In the genomic region with DNA sequence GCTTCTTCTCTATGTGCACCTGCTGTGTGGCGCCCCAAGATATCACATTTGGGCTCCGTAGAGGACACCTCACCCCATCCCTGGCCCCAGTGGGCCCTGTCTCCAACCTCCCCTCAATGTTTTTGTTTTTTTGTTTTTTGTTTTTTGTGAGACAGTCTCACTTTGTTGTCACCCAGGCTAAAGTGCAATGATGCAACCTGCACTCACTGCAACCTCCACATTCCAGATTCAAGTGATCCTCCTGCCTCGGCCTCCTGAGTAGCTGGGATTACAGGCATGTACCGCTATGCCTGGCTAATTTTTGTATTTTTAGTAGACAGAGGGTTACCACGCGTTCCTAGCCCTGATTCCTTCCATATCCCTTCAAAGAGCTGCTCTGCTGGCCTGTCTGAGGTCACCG, we compare ENCODE assay signal across 25 cellular contexts.
"Had no signal": no experiment of that assay in that cellular context is flagged by ENCODE, and none has a peak within 500 bp of the region (broad histone marks: within the 10 kb centered on the region; RNA-seq: fewer than 3 reads in every experiment).

No MANE protein-coding gene starts in this region.

- ATAC-seq: effector memory CD8-positive, alpha-beta T cell; gastroesophageal sphincter; heart left ventricle; left cardiac atrium; left lung; left ventricle myocardium superior; lower lobe of right lung; mucosa of descending colon had no signal

- H3K79me2 ChIP-seq: hepatocyte had no signal

- H3K27me3 ChIP-seq: colonic mucosa, heart left ventricle, hepatocyte had no signal

- H3K9me3 Mint-ChIP-seq: dendritic cell treated with granulocyte-macrophage colony-stimulating factor and Interleukin-4, amounts not matched to agents 40 ng/mL and 50 ng/mL, for 4 days; effector memory CD8-positive, alpha-beta T cell; endodermal cell; mesothelial cell of epicardium; naive B cell had no signal

- H2AFZ ChIP-seq: hepatocyte had no signal

- FAIRE-seq: endometrium, frontal cortex had no signal

- H3K4me3 ChIP-seq: colonic mucosa, gastroesophageal sphincter, heart left ventricle, hepatocyte, left lung, lower lobe of right lung, mucosa of descending colon had no signal

- H3K4me3 Mint-ChIP-seq: dendritic cell treated with granulocyte-macrophage colony-stimulating factor and Interleukin-4, amounts not matched to agents 40 ng/mL and 50 ng/mL, for 4 days; effector memory CD8-positive, alpha-beta T cell; endodermal cell; immature natural killer cell; mesothelial cell of epicardium; naive B cell had no signal

- H3K4me2 ChIP-seq: hepatocyte had no signal

- H3K4me1 Mint-ChIP-seq: endodermal cell, immature natural killer cell had no signal

- H3K27ac ChIP-seq: colonic mucosa, epithelial cell of prostate, foreskin keratinocyte, gastroesophageal sphincter, heart left ventricle, hepatocyte, left lung, lower lobe of right lung had no signal

- H3K9me3 ChIP-seq: colonic mucosa, gastroesophageal sphincter, heart left ventricle, left lung, lower lobe of right lung, mucosa of descending colon had no signal

- H3K36me3 ChIP-seq: colonic mucosa, gastroesophageal sphincter, heart left ventricle, left lung, lower lobe of right lung had no signal

- H3K4me1 ChIP-seq: colonic mucosa, foreskin keratinocyte, gastroesophageal sphincter, left lung, lower lobe of right lung had no signal

- H3K36me3 Mint-ChIP-seq: immature natural killer cell, mesothelial cell of epicardium, naive B cell had no signal

- H3K27ac Mint-ChIP-seq: dendritic cell treated with granulocyte-macrophage colony-stimulating factor and Interleukin-4, amounts not matched to agents 40 ng/mL and 50 ng/mL, for 4 days; effector memory CD8-positive, alpha-beta T cell; endodermal cell; immature natural killer cell; mesothelial cell of epicardium had no signal

- DNase-seq: cortex of kidney; effector CD8-positive, alpha-beta T cell; effector memory CD8-positive, alpha-beta T cell; endodermal cell; erythroblast; foreskin keratinocyte; heart left ventricle; hypothalamus; immature natural killer cell; islet precursor cell; left cardiac atrium; left lung; left ventricle myocardium superior; lower lobe of right lung; mesenchymal stem cell; mucosa of descending colon; naive B cell had no signal
